Comparison of ENCODE assay signal across 1 cellular context in the genomic region with DNA sequence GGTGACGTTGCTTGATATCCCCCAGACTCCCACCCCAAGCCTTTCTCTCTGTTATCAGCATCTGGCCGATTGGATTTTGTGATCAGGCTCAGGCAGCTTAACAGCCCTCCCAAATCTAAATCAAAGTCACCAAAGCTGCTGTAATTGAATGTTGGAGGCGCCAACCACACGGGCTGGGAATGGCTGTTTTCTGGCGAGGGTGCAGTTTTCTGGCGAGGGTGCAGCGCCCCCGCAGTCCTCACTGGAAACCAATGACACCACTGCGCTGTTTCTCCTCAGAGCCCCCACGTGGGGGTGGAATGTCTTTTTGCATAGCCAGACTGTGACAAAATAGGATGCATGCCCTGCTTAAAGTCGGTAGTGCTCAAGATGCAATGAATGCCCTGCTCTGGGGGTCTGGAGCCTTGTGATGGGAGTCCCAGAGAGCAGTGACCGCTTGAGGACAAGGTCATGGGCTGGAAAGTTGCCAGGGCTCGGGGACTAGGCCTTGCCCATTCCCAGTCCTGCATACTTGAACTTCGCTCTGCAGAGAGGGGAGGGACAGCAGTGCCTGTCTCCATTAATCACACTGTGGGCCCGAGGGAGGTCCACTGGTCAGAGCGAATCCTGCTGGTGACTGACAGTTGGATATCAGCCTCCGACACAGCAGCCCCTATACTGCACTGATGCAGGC.
TF ChIP-seq lines count a peak whose summit lies in the region.

No MANE protein-coding gene starts in this region.

TF ChIP-seq in HepG2, 621 proteins besides CTCF, POLR2A, EP300 and RAD21 (continued from another document and continues in another):
- TF ChIP-seq, protein P1, sequence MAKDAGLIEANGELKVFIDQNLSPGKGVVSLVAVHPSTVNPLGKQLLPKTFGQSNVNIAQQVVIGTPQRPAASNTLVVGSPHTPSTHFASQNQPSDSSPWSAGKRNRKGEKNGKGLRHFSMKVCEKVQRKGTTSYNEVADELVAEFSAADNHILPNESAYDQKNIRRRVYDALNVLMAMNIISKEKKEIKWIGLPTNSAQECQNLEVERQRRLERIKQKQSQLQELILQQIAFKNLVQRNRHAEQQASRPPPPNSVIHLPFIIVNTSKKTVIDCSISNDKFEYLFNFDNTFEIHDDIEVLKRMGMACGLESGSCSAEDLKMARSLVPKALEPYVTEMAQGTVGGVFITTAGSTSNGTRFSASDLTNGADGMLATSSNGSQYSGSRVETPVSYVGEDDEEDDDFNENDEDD (CRISPR knock-in tag; IDR thresholded peaks at IDR 0.05; ENCODE audit: borderline replicate concordance) = no peak; the same call in 1 of the 2 replicates
- TF ChIP-seq, protein P2, sequence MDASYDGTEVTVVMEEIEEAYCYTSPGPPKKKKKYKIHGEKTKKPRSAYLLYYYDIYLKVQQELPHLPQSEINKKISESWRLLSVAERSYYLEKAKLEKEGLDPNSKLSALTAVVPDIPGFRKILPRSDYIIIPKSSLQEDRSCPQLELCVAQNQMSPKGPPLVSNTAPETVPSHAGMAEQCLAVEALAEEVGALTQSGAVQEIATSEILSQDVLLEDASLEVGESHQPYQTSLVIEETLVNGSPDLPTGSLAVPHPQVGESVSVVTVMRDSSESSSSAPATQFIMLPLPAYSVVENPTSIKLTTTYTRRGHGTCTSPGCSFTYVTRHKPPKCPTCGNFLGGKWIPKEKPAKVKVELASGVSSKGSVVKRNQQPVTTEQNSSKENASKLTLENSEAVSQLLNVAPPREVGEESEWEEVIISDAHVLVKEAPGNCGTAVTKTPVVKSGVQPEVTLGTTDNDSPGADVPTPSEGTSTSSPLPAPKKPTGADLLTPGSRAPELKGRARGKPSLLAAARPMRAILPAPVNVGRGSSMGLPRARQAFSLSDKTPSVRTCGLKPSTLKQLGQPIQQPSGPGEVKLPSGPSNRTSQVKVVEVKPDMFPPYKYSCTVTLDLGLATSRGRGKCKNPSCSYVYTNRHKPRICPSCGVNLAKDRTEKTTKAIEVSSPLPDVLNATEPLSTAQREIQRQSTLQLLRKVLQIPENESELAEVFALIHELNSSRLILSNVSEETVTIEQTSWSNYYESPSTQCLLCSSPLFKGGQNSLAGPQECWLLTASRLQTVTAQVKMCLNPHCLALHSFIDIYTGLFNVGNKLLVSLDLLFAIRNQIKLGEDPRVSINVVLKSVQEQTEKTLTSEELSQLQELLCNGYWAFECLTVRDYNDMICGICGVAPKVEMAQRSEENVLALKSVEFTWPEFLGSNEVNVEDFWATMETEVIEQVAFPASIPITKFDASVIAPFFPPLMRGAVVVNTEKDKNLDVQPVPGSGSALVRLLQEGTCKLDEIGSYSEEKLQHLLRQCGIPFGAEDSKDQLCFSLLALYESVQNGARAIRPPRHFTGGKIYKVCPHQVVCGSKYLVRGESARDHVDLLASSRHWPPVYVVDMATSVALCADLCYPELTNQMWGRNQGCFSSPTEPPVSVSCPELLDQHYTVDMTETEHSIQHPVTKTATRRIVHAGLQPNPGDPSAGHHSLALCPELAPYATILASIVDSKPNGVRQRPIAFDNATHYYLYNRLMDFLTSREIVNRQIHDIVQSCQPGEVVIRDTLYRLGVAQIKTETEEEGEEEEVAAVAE (CRISPR knock-in tag; IDR thresholded peaks at IDR 0.05; ENCODE audit: borderline replicate concordance) = no peak
- TF ChIP-seq ZNF496 (CRISPR knock-in tag; IDR thresholded peaks at IDR 0.05; ENCODE audit: insufficient replicate concordance) (no peak), EHMT2 (IDR thresholded peaks at IDR 0.05; ENCODE audit: borderline replicate concordance, low read depth, low read length) (0 out of 2 replicates have a peak, but pooled peaks have one; percentile 55), SIN3A (IDR thresholded peaks at IDR 0.05; ENCODE audit: borderline replicate concordance, low read depth, low read length) (no peak), ZBTB42 (CRISPR knock-in tag; IDR thresholded peaks at IDR 0.05) (no peak), ZNF674 (CRISPR knock-in tag; IDR thresholded peaks at IDR 0.05; ENCODE audit: low read depth) (no peak), ZNF101 (CRISPR knock-in tag; IDR thresholded peaks at IDR 0.05; ENCODE audit: borderline replicate concordance, low read depth) (no peak), MEIS1 (CRISPR knock-in tag; IDR thresholded peaks at IDR 0.05; ENCODE audit: borderline replicate concordance) (peak; percentile 100; the same call in 1 of the 2 replicates), DMAP1 (CRISPR knock-in tag; IDR thresholded peaks at IDR 0.05) (no peak), TAF15 (IDR thresholded peaks at IDR 0.05; ENCODE audit: low read depth, low read length, poor library complexity, severe bottlenecking) (no peak), ZNF619 (CRISPR knock-in tag; IDR thresholded peaks at IDR 0.05) (no peak), GATAD2A (CRISPR knock-in tag; IDR thresholded peaks at IDR 0.05) (peak; percentile 74), FOXA3 (CRISPR knock-in tag; IDR thresholded peaks at IDR 0.05) (no peak), ZSCAN22 (CRISPR knock-in tag; IDR thresholded peaks at IDR 0.05) (no peak), MTF2 (CRISPR knock-in tag; IDR thresholded peaks at IDR 0.05; ENCODE audit: borderline replicate concordance) (no peak), ZNF441 (CRISPR knock-in tag; IDR thresholded peaks at IDR 0.05; ENCODE audit: borderline replicate concordance) (no peak), NRL (CRISPR knock-in tag; IDR thresholded peaks at IDR 0.05; ENCODE audit: borderline replicate concordance) (no peak), SUZ12 (IDR thresholded peaks at IDR 0.05; ENCODE audit: low read depth, low read length) (no peak), NR2F1 (CRISPR knock-in tag; IDR thresholded peaks at IDR 0.05) (no peak), ZNF557 (CRISPR knock-in tag; IDR thresholded peaks at IDR 0.05) (no peak), ZNF350 (CRISPR knock-in tag; IDR thresholded peaks at IDR 0.05; ENCODE audit: borderline replicate concordance, low read depth) (no peak), PRPF4 (IDR thresholded peaks at IDR 0.05; ENCODE audit: low read depth, low read length, poor library complexity, severe bottlenecking) (no peak), RARG (CRISPR knock-in tag; IDR thresholded peaks at IDR 0.05; ENCODE audit: low read depth) (no peak), HNRNPH1 (optimal IDR thresholded peaks at IDR 0.05; ENCODE audit: low read depth, low read length) (no peak), PRMT3 (CRISPR knock-in tag; IDR thresholded peaks at IDR 0.05; ENCODE audit: borderline replicate concordance, low read depth) (no peak), KLF12 (CRISPR knock-in tag; IDR thresholded peaks at IDR 0.05; ENCODE audit: borderline replicate concordance) (no peak)
- TF ChIP-seq, protein P3, sequence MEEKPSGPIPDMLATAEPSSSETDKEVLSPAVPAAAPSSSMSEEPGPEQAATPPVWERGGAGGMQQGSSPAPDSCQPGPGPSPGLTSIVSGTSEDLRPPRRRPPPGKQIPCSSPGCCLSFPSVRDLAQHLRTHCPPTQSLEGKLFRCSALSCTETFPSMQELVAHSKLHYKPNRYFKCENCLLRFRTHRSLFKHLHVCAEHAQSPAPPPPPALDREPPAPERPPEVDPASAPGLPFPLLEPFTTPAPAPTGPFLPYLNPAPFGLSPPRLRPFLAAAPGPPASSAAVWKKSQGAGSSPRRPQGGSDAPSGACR (CRISPR knock-in tag; IDR thresholded peaks at IDR 0.05) = no peak
- TF ChIP-seq, protein P4, sequence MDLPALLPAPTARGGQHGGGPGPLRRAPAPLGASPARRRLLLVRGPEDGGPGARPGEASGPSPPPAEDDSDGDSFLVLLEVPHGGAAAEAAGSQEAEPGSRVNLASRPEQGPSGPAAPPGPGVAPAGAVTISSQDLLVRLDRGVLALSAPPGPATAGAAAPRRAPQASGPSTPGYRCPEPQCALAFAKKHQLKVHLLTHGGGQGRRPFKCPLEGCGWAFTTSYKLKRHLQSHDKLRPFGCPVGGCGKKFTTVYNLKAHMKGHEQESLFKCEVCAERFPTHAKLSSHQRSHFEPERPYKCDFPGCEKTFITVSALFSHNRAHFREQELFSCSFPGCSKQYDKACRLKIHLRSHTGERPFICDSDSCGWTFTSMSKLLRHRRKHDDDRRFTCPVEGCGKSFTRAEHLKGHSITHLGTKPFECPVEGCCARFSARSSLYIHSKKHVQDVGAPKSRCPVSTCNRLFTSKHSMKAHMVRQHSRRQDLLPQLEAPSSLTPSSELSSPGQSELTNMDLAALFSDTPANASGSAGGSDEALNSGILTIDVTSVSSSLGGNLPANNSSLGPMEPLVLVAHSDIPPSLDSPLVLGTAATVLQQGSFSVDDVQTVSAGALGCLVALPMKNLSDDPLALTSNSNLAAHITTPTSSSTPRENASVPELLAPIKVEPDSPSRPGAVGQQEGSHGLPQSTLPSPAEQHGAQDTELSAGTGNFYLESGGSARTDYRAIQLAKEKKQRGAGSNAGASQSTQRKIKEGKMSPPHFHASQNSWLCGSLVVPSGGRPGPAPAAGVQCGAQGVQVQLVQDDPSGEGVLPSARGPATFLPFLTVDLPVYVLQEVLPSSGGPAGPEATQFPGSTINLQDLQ (CRISPR knock-in tag; IDR thresholded peaks at IDR 0.05) = no peak
- TF ChIP-seq, protein P5, sequence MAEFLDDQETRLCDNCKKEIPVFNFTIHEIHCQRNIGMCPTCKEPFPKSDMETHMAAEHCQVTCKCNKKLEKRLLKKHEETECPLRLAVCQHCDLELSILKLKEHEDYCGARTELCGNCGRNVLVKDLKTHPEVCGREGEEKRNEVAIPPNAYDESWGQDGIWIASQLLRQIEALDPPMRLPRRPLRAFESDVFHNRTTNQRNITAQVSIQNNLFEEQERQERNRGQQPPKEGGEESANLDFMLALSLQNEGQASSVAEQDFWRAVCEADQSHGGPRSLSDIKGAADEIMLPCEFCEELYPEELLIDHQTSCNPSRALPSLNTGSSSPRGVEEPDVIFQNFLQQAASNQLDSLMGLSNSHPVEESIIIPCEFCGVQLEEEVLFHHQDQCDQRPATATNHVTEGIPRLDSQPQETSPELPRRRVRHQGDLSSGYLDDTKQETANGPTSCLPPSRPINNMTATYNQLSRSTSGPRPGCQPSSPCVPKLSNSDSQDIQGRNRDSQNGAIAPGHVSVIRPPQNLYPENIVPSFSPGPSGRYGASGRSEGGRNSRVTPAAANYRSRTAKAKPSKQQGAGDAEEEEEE (CRISPR knock-in tag; IDR thresholded peaks at IDR 0.05; ENCODE audit: borderline replicate concordance) = no peak
- TF ChIP-seq, protein P6, sequence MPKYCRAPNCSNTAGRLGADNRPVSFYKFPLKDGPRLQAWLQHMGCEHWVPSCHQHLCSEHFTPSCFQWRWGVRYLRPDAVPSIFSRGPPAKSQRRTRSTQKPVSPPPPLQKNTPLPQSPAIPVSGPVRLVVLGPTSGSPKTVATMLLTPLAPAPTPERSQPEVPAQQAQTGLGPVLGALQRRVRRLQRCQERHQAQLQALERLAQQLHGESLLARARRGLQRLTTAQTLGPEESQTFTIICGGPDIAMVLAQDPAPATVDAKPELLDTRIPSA (CRISPR knock-in tag; IDR thresholded peaks at IDR 0.05; ENCODE audit: borderline replicate concordance) = no peak
- TF ChIP-seq, protein P7, sequence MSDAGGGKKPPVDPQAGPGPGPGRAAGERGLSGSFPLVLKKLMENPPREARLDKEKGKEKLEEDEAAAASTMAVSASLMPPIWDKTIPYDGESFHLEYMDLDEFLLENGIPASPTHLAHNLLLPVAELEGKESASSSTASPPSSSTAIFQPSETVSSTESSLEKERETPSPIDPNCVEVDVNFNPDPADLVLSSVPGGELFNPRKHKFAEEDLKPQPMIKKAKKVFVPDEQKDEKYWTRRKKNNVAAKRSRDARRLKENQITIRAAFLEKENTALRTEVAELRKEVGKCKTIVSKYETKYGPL (CRISPR knock-in tag; IDR thresholded peaks at IDR 0.05) = no peak
- TF ChIP-seq, protein P8, sequence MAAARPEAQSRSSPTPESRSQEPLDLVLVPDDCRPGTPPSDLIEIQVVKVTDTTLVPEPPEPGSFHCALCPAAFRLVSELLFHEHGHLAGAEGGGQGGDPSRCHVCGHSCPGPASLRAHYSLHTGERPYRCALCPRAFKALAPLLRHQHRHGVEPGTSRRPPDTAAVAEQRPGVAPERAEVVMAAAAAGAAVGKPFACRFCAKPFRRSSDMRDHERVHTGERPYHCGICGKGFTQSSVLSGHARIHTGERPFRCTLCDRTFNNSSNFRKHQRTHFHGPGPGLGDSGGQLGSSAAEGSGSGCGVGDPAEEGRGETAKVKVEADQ (CRISPR knock-in tag; IDR thresholded peaks at IDR 0.05; ENCODE audit: borderline replicate concordance) = no peak
- TF ChIP-seq, protein P9, sequence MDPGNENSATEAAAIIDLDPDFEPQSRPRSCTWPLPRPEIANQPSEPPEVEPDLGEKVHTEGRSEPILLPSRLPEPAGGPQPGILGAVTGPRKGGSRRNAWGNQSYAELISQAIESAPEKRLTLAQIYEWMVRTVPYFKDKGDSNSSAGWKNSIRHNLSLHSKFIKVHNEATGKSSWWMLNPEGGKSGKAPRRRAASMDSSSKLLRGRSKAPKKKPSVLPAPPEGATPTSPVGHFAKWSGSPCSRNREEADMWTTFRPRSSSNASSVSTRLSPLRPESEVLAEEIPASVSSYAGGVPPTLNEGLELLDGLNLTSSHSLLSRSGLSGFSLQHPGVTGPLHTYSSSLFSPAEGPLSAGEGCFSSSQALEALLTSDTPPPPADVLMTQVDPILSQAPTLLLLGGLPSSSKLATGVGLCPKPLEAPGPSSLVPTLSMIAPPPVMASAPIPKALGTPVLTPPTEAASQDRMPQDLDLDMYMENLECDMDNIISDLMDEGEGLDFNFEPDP (CRISPR knock-in tag; conservative IDR thresholded peaks at IDR 0.05) = no peak
- TF ChIP-seq, protein P10, sequence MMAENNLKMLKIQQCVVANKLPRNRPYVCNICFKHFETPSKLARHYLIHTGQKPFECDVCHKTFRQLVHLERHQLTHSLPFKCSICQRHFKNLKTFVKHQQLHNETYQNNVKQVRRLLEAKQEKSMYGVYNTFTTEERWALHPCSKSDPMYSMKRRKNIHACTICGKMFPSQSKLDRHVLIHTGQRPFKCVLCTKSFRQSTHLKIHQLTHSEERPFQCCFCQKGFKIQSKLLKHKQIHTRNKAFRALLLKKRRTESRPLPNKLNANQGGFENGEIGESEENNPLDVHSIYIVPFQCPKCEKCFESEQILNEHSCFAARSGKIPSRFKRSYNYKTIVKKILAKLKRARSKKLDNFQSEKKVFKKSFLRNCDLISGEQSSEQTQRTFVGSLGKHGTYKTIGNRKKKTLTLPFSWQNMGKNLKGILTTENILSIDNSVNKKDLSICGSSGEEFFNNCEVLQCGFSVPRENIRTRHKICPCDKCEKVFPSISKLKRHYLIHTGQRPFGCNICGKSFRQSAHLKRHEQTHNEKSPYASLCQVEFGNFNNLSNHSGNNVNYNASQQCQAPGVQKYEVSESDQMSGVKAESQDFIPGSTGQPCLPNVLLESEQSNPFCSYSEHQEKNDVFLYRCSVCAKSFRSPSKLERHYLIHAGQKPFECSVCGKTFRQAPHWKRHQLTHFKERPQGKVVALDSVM (CRISPR knock-in tag; IDR thresholded peaks at IDR 0.05) = no peak
